ENCODE assay signal across 1 cellular context in genomic region chr7:73811760-73812168, GRCh38.
TF ChIP-seq lines count a peak whose summit lies in the region.

No MANE protein-coding gene starts in this region.

TF ChIP-seq in K562, 482 proteins besides CTCF, POLR2A, EP300 and RAD21 (continued from another document and continues in another):
- TF ChIP-seq, protein P1, sequence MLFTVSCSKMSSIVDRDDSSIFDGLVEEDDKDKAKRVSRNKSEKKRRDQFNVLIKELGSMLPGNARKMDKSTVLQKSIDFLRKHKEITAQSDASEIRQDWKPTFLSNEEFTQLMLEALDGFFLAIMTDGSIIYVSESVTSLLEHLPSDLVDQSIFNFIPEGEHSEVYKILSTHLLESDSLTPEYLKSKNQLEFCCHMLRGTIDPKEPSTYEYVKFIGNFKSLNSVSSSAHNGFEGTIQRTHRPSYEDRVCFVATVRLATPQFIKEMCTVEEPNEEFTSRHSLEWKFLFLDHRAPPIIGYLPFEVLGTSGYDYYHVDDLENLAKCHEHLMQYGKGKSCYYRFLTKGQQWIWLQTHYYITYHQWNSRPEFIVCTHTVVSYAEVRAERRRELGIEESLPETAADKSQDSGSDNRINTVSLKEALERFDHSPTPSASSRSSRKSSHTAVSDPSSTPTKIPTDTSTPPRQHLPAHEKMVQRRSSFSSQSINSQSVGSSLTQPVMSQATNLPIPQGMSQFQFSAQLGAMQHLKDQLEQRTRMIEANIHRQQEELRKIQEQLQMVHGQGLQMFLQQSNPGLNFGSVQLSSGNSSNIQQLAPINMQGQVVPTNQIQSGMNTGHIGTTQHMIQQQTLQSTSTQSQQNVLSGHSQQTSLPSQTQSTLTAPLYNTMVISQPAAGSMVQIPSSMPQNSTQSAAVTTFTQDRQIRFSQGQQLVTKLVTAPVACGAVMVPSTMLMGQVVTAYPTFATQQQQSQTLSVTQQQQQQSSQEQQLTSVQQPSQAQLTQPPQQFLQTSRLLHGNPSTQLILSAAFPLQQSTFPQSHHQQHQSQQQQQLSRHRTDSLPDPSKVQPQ (CRISPR knock-in tag; IDR thresholded peaks at IDR 0.05; ENCODE audit: borderline replicate concordance) = no peak
- TF ChIP-seq CBX8 (IDR thresholded peaks at IDR 0.05; ENCODE audit: borderline replicate concordance, extremely low read depth, low read depth, low read length, poor library complexity, severe bottlenecking) = no peak
- no peak for TF ChIP-seq SREBF1 (IDR thresholded peaks at IDR 0.05; ENCODE audit: borderline replicate concordance, low read depth, low read length)
- TF ChIP-seq CEBPB (tag; IDR thresholded peaks at IDR 0.05) = no peak
- TF ChIP-seq, protein P2, sequence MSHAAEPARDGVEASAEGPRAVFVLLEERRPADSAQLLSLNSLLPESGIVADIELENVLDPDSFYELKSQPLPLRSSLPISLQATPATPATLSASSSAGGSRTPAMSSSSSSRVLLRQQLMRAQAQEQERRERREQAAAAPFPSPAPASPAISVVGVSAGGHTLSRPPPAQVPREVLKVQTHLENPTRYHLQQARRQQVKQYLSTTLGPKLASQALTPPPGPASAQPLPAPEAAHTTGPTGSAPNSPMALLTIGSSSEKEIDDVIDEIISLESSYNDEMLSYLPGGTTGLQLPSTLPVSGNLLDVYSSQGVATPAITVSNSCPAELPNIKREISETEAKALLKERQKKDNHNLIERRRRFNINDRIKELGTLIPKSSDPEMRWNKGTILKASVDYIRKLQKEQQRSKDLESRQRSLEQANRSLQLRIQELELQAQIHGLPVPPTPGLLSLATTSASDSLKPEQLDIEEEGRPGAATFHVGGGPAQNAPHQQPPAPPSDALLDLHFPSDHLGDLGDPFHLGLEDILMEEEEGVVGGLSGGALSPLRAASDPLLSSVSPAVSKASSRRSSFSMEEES (CRISPR knock-in tag; IDR thresholded peaks at IDR 0.05) = no peak
- no peak for TF ChIP-seq PHF8 (IDR thresholded peaks at IDR 0.05; ENCODE audit: borderline replicate concordance, low read length)
- TF ChIP-seq, protein P3, sequence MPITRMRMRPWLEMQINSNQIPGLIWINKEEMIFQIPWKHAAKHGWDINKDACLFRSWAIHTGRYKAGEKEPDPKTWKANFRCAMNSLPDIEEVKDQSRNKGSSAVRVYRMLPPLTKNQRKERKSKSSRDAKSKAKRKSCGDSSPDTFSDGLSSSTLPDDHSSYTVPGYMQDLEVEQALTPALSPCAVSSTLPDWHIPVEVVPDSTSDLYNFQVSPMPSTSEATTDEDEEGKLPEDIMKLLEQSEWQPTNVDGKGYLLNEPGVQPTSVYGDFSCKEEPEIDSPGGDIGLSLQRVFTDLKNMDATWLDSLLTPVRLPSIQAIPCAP (CRISPR knock-in tag; IDR thresholded peaks at IDR 0.05; ENCODE audit: borderline replicate concordance) = no peak
- TF ChIP-seq, protein P4, sequence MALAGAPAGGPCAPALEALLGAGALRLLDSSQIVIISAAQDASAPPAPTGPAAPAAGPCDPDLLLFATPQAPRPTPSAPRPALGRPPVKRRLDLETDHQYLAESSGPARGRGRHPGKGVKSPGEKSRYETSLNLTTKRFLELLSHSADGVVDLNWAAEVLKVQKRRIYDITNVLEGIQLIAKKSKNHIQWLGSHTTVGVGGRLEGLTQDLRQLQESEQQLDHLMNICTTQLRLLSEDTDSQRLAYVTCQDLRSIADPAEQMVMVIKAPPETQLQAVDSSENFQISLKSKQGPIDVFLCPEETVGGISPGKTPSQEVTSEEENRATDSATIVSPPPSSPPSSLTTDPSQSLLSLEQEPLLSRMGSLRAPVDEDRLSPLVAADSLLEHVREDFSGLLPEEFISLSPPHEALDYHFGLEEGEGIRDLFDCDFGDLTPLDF (CRISPR knock-in tag; IDR thresholded peaks at IDR 0.05) = no peak
- peak; percentile 63; the same call in 1 of the 2 replicates for TF ChIP-seq ETV5 (CRISPR knock-in tag; IDR thresholded peaks at IDR 0.05; ENCODE audit: low read depth)
- TF ChIP-seq PRPF4 (IDR thresholded peaks at IDR 0.05; ENCODE audit: insufficient read depth, low read depth, low read length, poor library complexity, severe bottlenecking) = no peak
- TF ChIP-seq TCF3 (CRISPR knock-in tag; IDR thresholded peaks at IDR 0.05) = peak; percentile 20; the same call in 1 of the 2 replicates
- no peak for TF ChIP-seq PATZ1 (CRISPR knock-in tag; IDR thresholded peaks at IDR 0.05; ENCODE audit: borderline replicate concordance)
- TF ChIP-seq ETV6 (IDR thresholded peaks at IDR 0.05; ENCODE audit: borderline replicate concordance in 1 of 2, low read depth in 2 of 2, low read length in 1 of 2) = no peak
- TF ChIP-seq ETV6 (CRISPR knock-in tag; IDR thresholded peaks at IDR 0.05; ENCODE audit: borderline replicate concordance) = no peak
- no peak for TF ChIP-seq TRIM24 (IDR thresholded peaks at IDR 0.05)
- TF ChIP-seq C11orf30 (IDR thresholded peaks at IDR 0.05; ENCODE audit: low read depth) = no peak
- no peak for TF ChIP-seq RBM17 (IDR thresholded peaks at IDR 0.05; ENCODE audit: borderline replicate concordance, low read depth, low read length)
- no peak for TF ChIP-seq ZNF324 (CRISPR knock-in tag; IDR thresholded peaks at IDR 0.05)
- no peak for TF ChIP-seq ZNF561 (CRISPR knock-in tag; conservative IDR thresholded peaks at IDR 0.05)
- no peak for TF ChIP-seq ZKSCAN1 (IDR thresholded peaks at IDR 0.05; ENCODE audit: low read depth, low read length)
- no peak for TF ChIP-seq ZNF121 (CRISPR knock-in tag; conservative IDR thresholded peaks at IDR 0.05)
- TF ChIP-seq ZNF586 (CRISPR knock-in tag; conservative IDR thresholded peaks at IDR 0.05) = no peak
- TF ChIP-seq, protein P5, sequence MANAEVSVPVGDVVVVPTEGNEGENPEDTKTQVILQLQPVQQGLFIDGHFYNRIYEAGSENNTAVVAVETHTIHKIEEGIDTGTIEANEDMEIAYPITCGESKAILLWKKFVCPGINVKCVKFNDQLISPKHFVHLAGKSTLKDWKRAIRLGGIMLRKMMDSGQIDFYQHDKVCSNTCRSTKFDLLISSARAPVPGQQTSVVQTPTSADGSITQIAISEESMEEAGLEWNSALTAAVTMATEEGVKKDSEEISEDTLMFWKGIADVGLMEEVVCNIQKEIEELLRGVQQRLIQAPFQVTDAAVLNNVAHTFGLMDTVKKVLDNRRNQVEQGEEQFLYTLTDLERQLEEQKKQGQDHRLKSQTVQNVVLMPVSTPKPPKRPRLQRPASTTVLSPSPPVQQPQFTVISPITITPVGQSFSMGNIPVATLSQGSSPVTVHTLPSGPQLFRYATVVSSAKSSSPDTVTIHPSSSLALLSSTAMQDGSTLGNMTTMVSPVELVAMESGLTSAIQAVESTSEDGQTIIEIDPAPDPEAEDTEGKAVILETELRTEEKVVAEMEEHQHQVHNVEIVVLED (CRISPR knock-in tag; IDR thresholded peaks at IDR 0.05) = no peak
- TF ChIP-seq CBX3 (IDR thresholded peaks at IDR 0.05; ENCODE audit: borderline replicate concordance in 1 of 2, low read length in 2 of 2) = peak in 1 of 2 experiments; percentile 40; a peak in 1 of 3 replicates
- peak; percentile 41; the same call in 1 of the 2 replicates for TF ChIP-seq JUN (IDR thresholded peaks at IDR 0.05; ENCODE audit: borderline replicate concordance, low read depth, low read length)
- 0 out of 2 replicates have a peak, but pooled peaks have one; percentile 19 for TF ChIP-seq JUN (CRISPR knock-in tag; IDR thresholded peaks at IDR 0.05; ENCODE audit: borderline replicate concordance)
- TF ChIP-seq ZNF197 (CRISPR knock-in tag; IDR thresholded peaks at IDR 0.05; ENCODE audit: low read depth) = no peak
- no peak for TF ChIP-seq RERE (CRISPR knock-in tag; IDR thresholded peaks at IDR 0.05; ENCODE audit: borderline replicate concordance)
- TF ChIP-seq, protein P6, sequence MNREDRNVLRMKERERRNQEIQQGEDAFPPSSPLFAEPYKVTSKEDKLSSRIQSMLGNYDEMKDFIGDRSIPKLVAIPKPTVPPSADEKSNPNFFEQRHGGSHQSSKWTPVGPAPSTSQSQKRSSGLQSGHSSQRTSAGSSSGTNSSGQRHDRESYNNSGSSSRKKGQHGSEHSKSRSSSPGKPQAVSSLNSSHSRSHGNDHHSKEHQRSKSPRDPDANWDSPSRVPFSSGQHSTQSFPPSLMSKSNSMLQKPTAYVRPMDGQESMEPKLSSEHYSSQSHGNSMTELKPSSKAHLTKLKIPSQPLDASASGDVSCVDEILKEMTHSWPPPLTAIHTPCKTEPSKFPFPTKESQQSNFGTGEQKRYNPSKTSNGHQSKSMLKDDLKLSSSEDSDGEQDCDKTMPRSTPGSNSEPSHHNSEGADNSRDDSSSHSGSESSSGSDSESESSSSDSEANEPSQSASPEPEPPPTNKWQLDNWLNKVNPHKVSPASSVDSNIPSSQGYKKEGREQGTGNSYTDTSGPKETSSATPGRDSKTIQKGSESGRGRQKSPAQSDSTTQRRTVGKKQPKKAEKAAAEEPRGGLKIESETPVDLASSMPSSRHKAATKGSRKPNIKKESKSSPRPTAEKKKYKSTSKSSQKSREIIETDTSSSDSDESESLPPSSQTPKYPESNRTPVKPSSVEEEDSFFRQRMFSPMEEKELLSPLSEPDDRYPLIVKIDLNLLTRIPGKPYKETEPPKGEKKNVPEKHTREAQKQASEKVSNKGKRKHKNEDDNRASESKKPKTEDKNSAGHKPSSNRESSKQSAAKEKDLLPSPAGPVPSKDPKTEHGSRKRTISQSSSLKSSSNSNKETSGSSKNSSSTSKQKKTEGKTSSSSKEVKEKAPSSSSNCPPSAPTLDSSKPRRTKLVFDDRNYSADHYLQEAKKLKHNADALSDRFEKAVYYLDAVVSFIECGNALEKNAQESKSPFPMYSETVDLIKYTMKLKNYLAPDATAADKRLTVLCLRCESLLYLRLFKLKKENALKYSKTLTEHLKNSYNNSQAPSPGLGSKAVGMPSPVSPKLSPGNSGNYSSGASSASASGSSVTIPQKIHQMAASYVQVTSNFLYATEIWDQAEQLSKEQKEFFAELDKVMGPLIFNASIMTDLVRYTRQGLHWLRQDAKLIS (CRISPR knock-in tag; IDR thresholded peaks at IDR 0.05) = no peak
- TF ChIP-seq DACH1 (IDR thresholded peaks at IDR 0.05; ENCODE audit: partially characterized antibody) = peak; percentile 12
- TF ChIP-seq, protein P7, sequence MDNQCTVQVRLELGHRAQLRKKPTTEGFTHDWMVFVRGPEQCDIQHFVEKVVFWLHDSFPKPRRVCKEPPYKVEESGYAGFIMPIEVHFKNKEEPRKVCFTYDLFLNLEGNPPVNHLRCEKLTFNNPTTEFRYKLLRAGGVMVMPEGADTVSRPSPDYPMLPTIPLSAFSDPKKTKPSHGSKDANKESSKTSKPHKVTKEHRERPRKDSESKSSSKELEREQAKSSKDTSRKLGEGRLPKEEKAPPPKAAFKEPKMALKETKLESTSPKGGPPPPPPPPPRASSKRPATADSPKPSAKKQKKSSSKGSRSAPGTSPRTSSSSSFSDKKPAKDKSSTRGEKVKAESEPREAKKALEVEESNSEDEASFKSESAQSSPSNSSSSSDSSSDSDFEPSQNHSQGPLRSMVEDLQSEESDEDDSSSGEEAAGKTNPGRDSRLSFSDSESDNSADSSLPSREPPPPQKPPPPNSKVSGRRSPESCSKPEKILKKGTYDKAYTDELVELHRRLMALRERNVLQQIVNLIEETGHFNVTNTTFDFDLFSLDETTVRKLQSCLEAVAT (IDR thresholded peaks at IDR 0.05) = 0 out of 4 replicates have a peak, but pooled peaks of 1 of the 2 experiments have one; percentile 33
- no peak for TF ChIP-seq ZBTB7A (IDR thresholded peaks at IDR 0.05; ENCODE audit: borderline replicate concordance, control insufficient read depth, low read depth, low read length)
- no peak for TF ChIP-seq ZNF277 (CRISPR knock-in tag; IDR thresholded peaks at IDR 0.05; ENCODE audit: borderline replicate concordance)
